In the genomic region with DNA sequence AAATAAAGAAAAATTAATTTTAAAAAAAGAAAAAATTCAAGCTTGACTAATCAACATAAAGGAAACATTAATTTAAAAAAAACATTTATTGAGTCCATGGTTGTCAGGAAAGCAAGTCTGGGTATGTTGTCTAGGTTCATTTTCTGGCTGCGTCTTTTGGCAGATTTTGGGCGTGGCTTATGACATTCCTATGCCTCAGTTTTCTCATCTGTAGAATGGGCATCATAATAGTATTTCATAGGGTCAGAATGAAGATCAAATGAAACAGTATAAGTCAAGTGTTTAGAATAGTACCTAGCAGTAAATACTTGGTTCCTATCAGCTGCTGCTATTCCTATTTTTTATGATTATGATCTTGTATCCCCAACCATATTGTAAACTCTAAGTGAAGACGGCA, we compare ENCODE assay signal across 7 cellular contexts. TPM values are rescaled to one million over a fixed set of nuclear protein-coding genes. Genes with fewer than 3 reads are reported as not detected.
"Had no signal": no experiment of that assay in that cellular context is flagged by ENCODE, and none has a peak within 500 bp of the region (broad histone marks: within the 10 kb centered on the region; RNA-seq: fewer than 3 reads in every experiment).

No MANE protein-coding gene starts in this region.

- DNase-seq: IMR-90, KG1 had no signal

- H3K27ac ChIP-seq: HL-60 had no signal

- H3K27ac Mint-ChIP-seq: IgD-negative memory B cell had no signal

- H3K36me3 Mint-ChIP-seq: IgD-negative memory B cell had no signal

- H3K4me3 Mint-ChIP-seq: IgD-negative memory B cell had no signal

- FAIRE-seq: HTR-8/SVneo had no signal

RNA-seq across cellular contexts. Expression of gene MYO1H, which starts 40.5 kb away (rescaled TPM):
- total RNA-seq: HT-29, HT1080, IMR-90 had no signal
- polyA plus RNA-seq: IgD-negative memory B cell, IMR-90 had no signal
